Comparison of ENCODE assay signal across 8 cellular contexts in genomic region chr11:73218106-73218829, GRCh38. TPM values are rescaled to one million over a fixed set of nuclear protein-coding genes. Genes with fewer than 3 reads are reported as not detected.
DNase-seq lines count a peak whose midpoint lies in the region; TF ChIP-seq lines count a peak whose summit lies in the region.

TSS of gene P2RY2 (plus strand) at chr11:73218281. CDS start at chr11:73234160, 15,879 bp downstream.

- no peaks in the 10 kb centered on the region for H3K9me3 ChIP-seq in cardiac muscle cell (ENCODE audit: low read depth)
- H3K9me3 ChIP-seq in ovary, result no peaks in the 10 kb centered on the region

- no peaks in the 10 kb centered on the region for H3K9me3 Mint-ChIP-seq in activated T-helper 1 cell treated with anti-CD3 and anti-CD28 coated beads, Interleukin-12 subunit alpha, Interleukin-12 subunit beta, Interleukin-2, Interleukin-4 antibody, amounts not matched to agents 30 ng/mL and 10 ng/mL and 1 ng/mL, durations not matched to agents 14 hours and 24 hours and 36 hours

- no peak within 1 kb of the TSS for H3K27ac Mint-ChIP-seq in activated T-helper 1 cell treated with anti-CD3 and anti-CD28 coated beads, Interleukin-12 subunit alpha, Interleukin-12 subunit beta, Interleukin-2, Interleukin-4 antibody, amounts not matched to agents 30 ng/mL and 10 ng/mL and 1 ng/mL, durations not matched to agents 14 hours and 24 hours and 36 hours

- intact Hi-C loops in activated T-helper 1 cell treated with anti-CD3 and anti-CD28 coated beads, Interleukin-12 subunit alpha, Interleukin-12 subunit beta, Interleukin-2, Interleukin-4 antibody, amounts not matched to agents 30 ng/mL and 10 ng/mL and 1 ng/mL, durations not matched to agents 14 hours and 24 hours and 36 hours (cut with micrococcal nuclease), result no loop called here
- intact Hi-C loops in ovary (cut with DNase I), result no loop called here

- peak within 1 kb of the TSS; percentile 67 for H3K4me3 Mint-ChIP-seq in activated T-helper 1 cell treated with anti-CD3 and anti-CD28 coated beads, Interleukin-12 subunit alpha, Interleukin-12 subunit beta, Interleukin-2, Interleukin-4 antibody, amounts not matched to agents 30 ng/mL and 10 ng/mL and 1 ng/mL, durations not matched to agents 14 hours and 24 hours and 36 hours

- H3K4me1 Mint-ChIP-seq in activated T-helper 1 cell treated with anti-CD3 and anti-CD28 coated beads, Interleukin-12 subunit alpha, Interleukin-12 subunit beta, Interleukin-2, Interleukin-4 antibody, amounts not matched to agents 30 ng/mL and 10 ng/mL and 1 ng/mL, durations not matched to agents 14 hours and 24 hours and 36 hours (ENCODE audit: low read depth), result no peaks in the 10 kb centered on the region

- H3K36me3 ChIP-seq in cardiac muscle cell (no peaks in the 10 kb centered on the region), ovary (no peaks in the 10 kb centered on the region)

- H3K27me3 ChIP-seq in cardiac muscle cell (peaks cover 13% of the 10 kb centered on the region), ovary (no peaks in the 10 kb centered on the region)

- no peak within 1 kb of the TSS for H3K27ac ChIP-seq in cardiac muscle cell
- H3K27ac ChIP-seq in ovary, result no peak within 1 kb of the TSS

- DNase-seq in NCI-H2171 treated with DMSO at 0.1 percent for 48 hours (lab: John Stamatoyannopoulos, UW) (peak; percentile 26), NCI-H2171 (lab: John Stamatoyannopoulos, UW) (no peak), NCI-H2227 (lab: John Stamatoyannopoulos, UW; ENCODE audit: unreplicated experiment) (peak; percentile 67), cardiac muscle cell (ENCODE audit: low read depth in 1 of 2, low spot score in 1 of 2) (peak; percentile 31 to 79), ovary (peak; percentile 43 to 73 (median 52)), NK-92 (lab: John Stamatoyannopoulos, UW; ENCODE audit: unreplicated experiment) (no peak), putamen (ENCODE audit: low spot score) (no peak)
- peak; percentile 28 for DNase-seq in activated T-helper 1 cell treated with anti-CD3 and anti-CD28 coated beads, Interleukin-12 subunit alpha, Interleukin-12 subunit beta, Interleukin-2, Interleukin-4 antibody, amounts not matched to agents 30 ng/mL and 10 ng/mL and 1 ng/mL, durations not matched to agents 14 hours and 24 hours and 36 hours (ENCODE audit: low spot score)

- H3K4me1 ChIP-seq in cardiac muscle cell (ENCODE audit: low read depth) (no peaks in the 10 kb centered on the region), ovary (ENCODE audit: insufficient read depth) (peaks cover 13% of the 10 kb centered on the region)

- H3K4me3 ChIP-seq in cardiac muscle cell (peak within 1 kb of the TSS; percentile 25), ovary (peak within 1 kb of the TSS; percentile 30)

- H3K27me3 Mint-ChIP-seq in activated T-helper 1 cell treated with anti-CD3 and anti-CD28 coated beads, Interleukin-12 subunit alpha, Interleukin-12 subunit beta, Interleukin-2, Interleukin-4 antibody, amounts not matched to agents 30 ng/mL and 10 ng/mL and 1 ng/mL, durations not matched to agents 14 hours and 24 hours and 36 hours (ENCODE audit: insufficient read depth), result peaks cover 25% of the 10 kb centered on the region

- TF ChIP-seq POLR2A in ovary (IDR thresholded peaks at IDR 0.05), result no peak

- TF ChIP-seq CTCF in cardiac muscle cell (IDR thresholded peaks at IDR 0.05; ENCODE audit: low read depth, low read length) (peak; percentile 42), ovary (IDR thresholded peaks at IDR 0.05) (peak in 1 of 3 donors; percentile 55)

- H3K36me3 Mint-ChIP-seq in activated T-helper 1 cell treated with anti-CD3 and anti-CD28 coated beads, Interleukin-12 subunit alpha, Interleukin-12 subunit beta, Interleukin-2, Interleukin-4 antibody, amounts not matched to agents 30 ng/mL and 10 ng/mL and 1 ng/mL, durations not matched to agents 14 hours and 24 hours and 36 hours (ENCODE audit: low read depth), result no peaks in the 10 kb centered on the region

- WGBS in ovary, 3 donors, result 3 to 4% (median 4%) methylated on average over 74 to 81 of the region's 81 CpGs

- no peak for TF ChIP-seq EP300 in ovary (IDR thresholded peaks at IDR 0.05)

RNA-seq across cellular contexts. Expression of gene P2RY2, which starts in this region (rescaled TPM):
- not detected in 2 replicates for total RNA-seq in activated T-helper 1 cell treated with anti-CD3 and anti-CD28 coated beads, Interleukin-12 subunit alpha, Interleukin-12 subunit beta, Interleukin-2, Interleukin-4 antibody, amounts not matched to agents 30 ng/mL and 10 ng/mL and 1 ng/mL, durations not matched to agents 14 hours and 24 hours and 36 hours
- 0.25 and 0.48 TPM in 2 replicates for total RNA-seq in cardiac muscle cell
- 0.40 and 0.83 TPM in 2 replicates for polyA plus RNA-seq in cardiac muscle cell
- total RNA-seq in ovary, result 1 to 10 TPM in 4 of 7 donors, under 1 TPM in 3; 0.48 to 1.6 (median 1.3) TPM
- polyA plus RNA-seq in ovary, result 1 to 10 TPM in 1 of 2 donors, under 1 TPM in 1; 0.44 to 1.0 TPM

Comparison
In these comparisons a context has a peak if more than half of its experiments do, and no peak if none do; other contexts are left out.
1. DNase-seq: peak in NCI-H2171 treated with DMSO at 0.1 percent for 48 hours (single experiment), NCI-H2227 (single experiment) and ovary (5 of 5); none in NCI-H2171 (single experiment), NK-92 (single experiment) and putamen (single experiment).
2. Peak in DNase-seq in activated T-helper 1 cell treated with anti-CD3 and anti-CD28 coated beads, Interleukin-12 subunit alpha, Interleukin-12 subunit beta, Interleukin-2, Interleukin-4 antibody, amounts not matched to agents 30 ng/mL and 10 ng/mL and 1 ng/mL, durations not matched to agents 14 hours and 24 hours and 36 hours; RNA of the gene not detected or under 1 TPM.
3. Peak in DNase-seq and H3K4me3 ChIP-seq in cardiac muscle cell; RNA of the gene not detected or under 1 TPM.